ENCODE assay signal across 31 cellular contexts in the genomic region with DNA sequence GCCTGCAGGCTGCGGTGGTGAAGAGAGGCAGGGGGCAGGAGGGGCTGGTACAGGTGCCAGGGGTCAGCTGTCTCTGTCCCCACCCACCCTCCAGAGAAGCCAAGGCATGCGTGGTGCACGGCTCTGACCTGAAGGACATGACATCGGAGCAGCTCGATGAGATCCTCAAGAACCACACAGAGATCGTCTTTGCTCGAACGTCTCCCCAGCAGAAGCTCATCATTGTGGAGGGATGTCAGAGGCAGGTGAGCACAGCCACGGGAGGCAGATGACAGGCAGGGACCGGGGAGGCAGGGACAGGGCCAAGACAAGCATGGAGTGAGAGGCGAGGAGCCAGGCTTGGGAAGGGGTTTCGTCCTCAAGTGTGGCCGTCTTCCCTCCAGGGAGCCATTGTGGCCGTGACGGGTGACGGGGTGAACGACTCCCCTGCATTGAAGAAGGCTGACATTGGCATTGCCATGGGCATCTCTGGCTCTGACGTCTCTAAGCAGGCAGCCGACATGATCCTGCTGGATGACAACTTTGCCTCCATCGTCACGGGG. TPM values are rescaled to one million over a fixed set of nuclear protein-coding genes. Genes with fewer than 3 reads are reported as not detected.
"Had no signal": no experiment of that assay in that cellular context is flagged by ENCODE, and none has a peak within 500 bp of the region (broad histone marks: within the 10 kb centered on the region; RNA-seq: fewer than 3 reads in every experiment).

No MANE protein-coding gene starts in this region.

- H3K9me3 Mint-ChIP-seq: activated naive CD4-positive, alpha-beta T cell treated with anti-CD3 and anti-CD28 coated beads, Interleukin-2, amount 50 U/mL, for 72 hours; activated T-helper 2 cell treated with anti-CD3 and anti-CD28 coated beads, Interferon-gamma antibody, Interleukin-2, Interleukin-4, amounts not matched to agents 10 μg/mL and 5 μg/mL and 100 μg/mL, durations not matched to agents 14 hours and 24 hours and 36 hours; central memory CD8-positive, alpha-beta T cell; effector memory CD8-positive, alpha-beta T cell; immature natural killer cell; natural killer cell treated with Interleukin-12 subunit alpha and Interleukin-12 subunit beta and Interleukin-15 and Interleukin-18, amount 100 ng/mL, for 72 hours; stimulated activated effector memory CD8-positive, alpha-beta T cell treated with anti-CD3 and anti-CD28 coated beads, Interleukin-12 subunit alpha, Interleukin-12 subunit beta, amount 100 ng/mL, for 72 hours; stimulated activated naive CD8-positive, alpha-beta T cell treated with anti-CD3 and anti-CD28 coated beads, Interleukin-15, Interleukin-2, amounts not matched to agents 100 ng/mL and 50 ng/mL, for 24 hours had no signal

- H3K27me3 ChIP-seq: breast epithelium, colonic mucosa, heart left ventricle, right lobe of liver, tibial nerve had no signal

- DNase-seq: activated CD4-positive, alpha-beta T cell treated with anti-CD3 and anti-CD28 coated beads for 1 hour; activated CD8-positive, alpha-beta memory T cell treated with anti-CD3 and anti-CD28 coated beads, Interleukin-2, amount 10 ng/mL, durations not matched to agents 7 days and 5 days; activated CD8-positive, alpha-beta T cell treated with anti-CD3 and anti-CD28 coated beads, Interleukin-2, amount 10 ng/mL, durations not matched to agents 7 days and 5 days; activated naive CD4-positive, alpha-beta T cell; activated T-cell treated with anti-CD3 and anti-CD28 coated beads, Interleukin-2, amount 50 U/mL, for 48 hours; colonic mucosa; effector memory CD8-positive, alpha-beta T cell; erythroblast; heart left ventricle; hypothalamus; immature natural killer cell; lower lobe of right lung; mesendoderm; mucosa of descending colon; right lobe of liver; small intestine; stimulated activated CD4-positive, alpha-beta T cell treated with anti-CD3 and anti-CD28 coated beads, Interleukin-4, amount 100 ng/mL, for 24 hours; T-helper 2 cell had no signal

- H3K4me3 ChIP-seq: breast epithelium, colonic mucosa, heart left ventricle, lower lobe of right lung, mucosa of descending colon, right lobe of liver, tibial nerve had no signal

- H3K4me1 ChIP-seq: breast epithelium, colonic mucosa, lower lobe of right lung, right lobe of liver had no signal

- H3K36me3 ChIP-seq: breast epithelium, colonic mucosa, lower lobe of right lung, right lobe of liver had no signal

- H3K9me3 ChIP-seq: breast epithelium, colonic mucosa, heart left ventricle, lower lobe of right lung, mucosa of descending colon, right lobe of liver, tibial nerve had no signal

- FAIRE-seq: small intestine had no signal

- H3K4me1 Mint-ChIP-seq: activated CD8-positive, alpha-beta memory T cell treated with anti-CD3 and anti-CD28 coated beads, Interleukin-2, amount 10 ng/mL, durations not matched to agents 7 days and 5 days; central memory CD8-positive, alpha-beta T cell; immature natural killer cell; stimulated activated effector memory CD8-positive, alpha-beta T cell treated with anti-CD3 and anti-CD28 coated beads, Interleukin-12 subunit alpha, Interleukin-12 subunit beta, amount 100 ng/mL, for 72 hours had no signal

- H3K4me3 Mint-ChIP-seq: activated CD8-positive, alpha-beta memory T cell treated with anti-CD3 and anti-CD28 coated beads, Interleukin-2, amount 10 ng/mL, durations not matched to agents 7 days and 5 days; activated CD8-positive, alpha-beta T cell treated with anti-CD3 and anti-CD28 coated beads, Interleukin-2, amount 10 ng/mL, durations not matched to agents 7 days and 5 days; central memory CD8-positive, alpha-beta T cell; effector memory CD8-positive, alpha-beta T cell; immature natural killer cell; natural killer cell treated with Interleukin-12 subunit alpha and Interleukin-12 subunit beta and Interleukin-15 and Interleukin-18, amount 100 ng/mL, for 72 hours; stimulated activated effector memory CD8-positive, alpha-beta T cell treated with anti-CD3 and anti-CD28 coated beads, Interleukin-12 subunit alpha, Interleukin-12 subunit beta, amount 100 ng/mL, for 72 hours; stimulated activated naive CD8-positive, alpha-beta T cell treated with anti-CD3 and anti-CD28 coated beads, Interleukin-15, Interleukin-2, amounts not matched to agents 100 ng/mL and 50 ng/mL, for 24 hours had no signal

- H3K27ac ChIP-seq: breast epithelium, colonic mucosa, lower lobe of right lung, right lobe of liver had no signal

- ATAC-seq: activated CD8-positive, alpha-beta memory T cell treated with anti-CD3 and anti-CD28 coated beads, Interleukin-2, amount 10 ng/mL, durations not matched to agents 7 days and 5 days; activated CD8-positive, alpha-beta T cell treated with anti-CD3 and anti-CD28 coated beads, Interleukin-2, amount 10 ng/mL, durations not matched to agents 7 days and 5 days; activated naive CD4-positive, alpha-beta T cell treated with anti-CD3 and anti-CD28 coated beads, Interleukin-2, amount 50 U/mL, for 72 hours; effector memory CD8-positive, alpha-beta T cell; heart left ventricle; mucosa of descending colon; natural killer cell treated with Interleukin-12 subunit alpha and Interleukin-12 subunit beta and Interleukin-15 and Interleukin-18, amount 100 ng/mL, for 72 hours; stimulated activated effector memory CD8-positive, alpha-beta T cell treated with anti-CD3 and anti-CD28 coated beads, Interleukin-12 subunit alpha, Interleukin-12 subunit beta, amount 100 ng/mL, for 72 hours had no signal

- H3K36me3 Mint-ChIP-seq: activated CD8-positive, alpha-beta memory T cell treated with anti-CD3 and anti-CD28 coated beads, Interleukin-2, amount 10 ng/mL, durations not matched to agents 7 days and 5 days; activated naive CD4-positive, alpha-beta T cell treated with anti-CD3 and anti-CD28 coated beads, Interleukin-2, amount 50 U/mL, for 72 hours; immature natural killer cell; natural killer cell treated with Interleukin-12 subunit alpha and Interleukin-12 subunit beta and Interleukin-15 and Interleukin-18, amount 100 ng/mL, for 72 hours; stimulated activated effector memory CD8-positive, alpha-beta T cell treated with anti-CD3 and anti-CD28 coated beads, Interleukin-12 subunit alpha, Interleukin-12 subunit beta, amount 100 ng/mL, for 72 hours had no signal

- H3K27ac Mint-ChIP-seq: activated CD8-positive, alpha-beta memory T cell treated with anti-CD3 and anti-CD28 coated beads, Interleukin-2, amount 10 ng/mL, durations not matched to agents 7 days and 5 days; activated CD8-positive, alpha-beta T cell treated with anti-CD3 and anti-CD28 coated beads, Interleukin-2, amount 10 ng/mL, durations not matched to agents 7 days and 5 days; activated T-helper 2 cell treated with anti-CD3 and anti-CD28 coated beads, Interferon-gamma antibody, Interleukin-2, Interleukin-4, amounts not matched to agents 10 μg/mL and 5 μg/mL and 100 μg/mL, durations not matched to agents 14 hours and 24 hours and 36 hours; effector memory CD8-positive, alpha-beta T cell; immature natural killer cell; natural killer cell treated with Interleukin-12 subunit alpha and Interleukin-12 subunit beta and Interleukin-15 and Interleukin-18, amount 100 ng/mL, for 72 hours; stimulated activated effector memory CD8-positive, alpha-beta T cell treated with anti-CD3 and anti-CD28 coated beads, Interleukin-12 subunit alpha, Interleukin-12 subunit beta, amount 100 ng/mL, for 72 hours; stimulated activated naive CD8-positive, alpha-beta T cell treated with anti-CD3 and anti-CD28 coated beads, Interleukin-15, Interleukin-2, amounts not matched to agents 100 ng/mL and 50 ng/mL, for 24 hours had no signal

RNA-seq across cellular contexts. Expression of a gene that starts 16.3 kb away (rescaled TPM):
- total RNA-seq: activated CD8-positive, alpha-beta T cell treated with anti-CD3 and anti-CD28 coated beads, Interleukin-2, amount 10 ng/mL, durations not matched to agents 7 days and 5 days; activated naive CD4-positive, alpha-beta T cell treated with anti-CD3 and anti-CD28 coated beads, Interleukin-2, amount 50 U/mL, for 72 hours; colonic mucosa; fibroblast of lung; fibroblast of villous mesenchyme; kidney epithelial cell; natural killer cell treated with Interleukin-12 subunit alpha and Interleukin-12 subunit beta and Interleukin-15 and Interleukin-18, amount 100 ng/mL, for 72 hours; osteoblast; right lobe of liver had no signal
- polyA plus RNA-seq: fibroblast of lung, immature natural killer cell had no signal

RNA-seq across cellular contexts. Expression of a gene that starts 19.6 kb away (rescaled TPM):
- total RNA-seq: activated CD8-positive, alpha-beta memory T cell treated with anti-CD3 and anti-CD28 coated beads, Interleukin-2, amount 10 ng/mL, durations not matched to agents 7 days and 5 days; activated CD8-positive, alpha-beta T cell treated with anti-CD3 and anti-CD28 coated beads, Interleukin-2, amount 10 ng/mL, durations not matched to agents 7 days and 5 days; activated naive CD4-positive, alpha-beta T cell treated with anti-CD3 and anti-CD28 coated beads, Interleukin-2, amount 50 U/mL, for 72 hours; activated T-helper 2 cell treated with anti-CD3 and anti-CD28 coated beads, Interferon-gamma antibody, Interleukin-2, Interleukin-4, amounts not matched to agents 10 μg/mL and 5 μg/mL and 100 μg/mL, durations not matched to agents 14 hours and 24 hours and 36 hours; fibroblast of villous mesenchyme; natural killer cell treated with Interleukin-12 subunit alpha and Interleukin-12 subunit beta and Interleukin-15 and Interleukin-18, amount 100 ng/mL, for 72 hours had no signal
- polyA plus RNA-seq: immature natural killer cell had no signal

RNA-seq across cellular contexts. Expression of a gene that starts 53.8 kb away (rescaled TPM):
- total RNA-seq: activated CD8-positive, alpha-beta memory T cell treated with anti-CD3 and anti-CD28 coated beads, Interleukin-2, amount 10 ng/mL, durations not matched to agents 7 days and 5 days; activated CD8-positive, alpha-beta T cell treated with anti-CD3 and anti-CD28 coated beads, Interleukin-2, amount 10 ng/mL, durations not matched to agents 7 days and 5 days; activated T-helper 2 cell treated with anti-CD3 and anti-CD28 coated beads, Interferon-gamma antibody, Interleukin-2, Interleukin-4, amounts not matched to agents 10 μg/mL and 5 μg/mL and 100 μg/mL, durations not matched to agents 14 hours and 24 hours and 36 hours; breast epithelium; fibroblast of villous mesenchyme; kidney epithelial cell; lower lobe of right lung; myocyte; natural killer cell treated with Interleukin-12 subunit alpha and Interleukin-12 subunit beta and Interleukin-15 and Interleukin-18, amount 100 ng/mL, for 72 hours; osteoblast; right lobe of liver had no signal
- polyA plus RNA-seq: fibroblast of lung, immature natural killer cell had no signal

RNA-seq across cellular contexts. Expression of a gene that starts 55.3 kb away (rescaled TPM):
- total RNA-seq: activated CD8-positive, alpha-beta T cell treated with anti-CD3 and anti-CD28 coated beads, Interleukin-2, amount 10 ng/mL, durations not matched to agents 7 days and 5 days; activated naive CD4-positive, alpha-beta T cell treated with anti-CD3 and anti-CD28 coated beads, Interleukin-2, amount 50 U/mL, for 72 hours; colonic mucosa; fibroblast of villous mesenchyme; kidney epithelial cell; natural killer cell treated with Interleukin-12 subunit alpha and Interleukin-12 subunit beta and Interleukin-15 and Interleukin-18, amount 100 ng/mL, for 72 hours had no signal
- polyA plus RNA-seq: immature natural killer cell had no signal
